In the genomic region with DNA sequence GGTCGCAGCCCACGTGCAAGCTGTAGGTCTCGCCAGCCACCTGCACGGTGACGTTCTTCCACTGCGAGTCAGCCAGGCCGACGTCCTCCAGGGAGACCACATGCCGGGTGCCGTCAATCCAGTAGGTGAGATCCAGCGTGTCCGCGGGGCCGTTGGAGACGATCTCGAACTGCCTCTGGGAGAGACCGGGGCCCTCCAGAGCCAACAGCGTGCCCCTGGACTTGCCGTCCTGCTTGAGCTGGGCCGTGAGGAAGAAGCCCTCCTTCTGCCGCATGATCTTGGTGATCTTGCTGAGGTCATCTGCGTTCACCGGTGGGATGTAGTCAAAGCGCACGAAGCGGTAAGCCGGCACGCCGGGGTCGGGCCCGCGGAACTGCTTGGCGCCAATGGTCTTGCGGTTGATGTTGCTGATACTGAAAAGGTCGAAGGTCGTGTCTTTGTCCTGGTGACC, we compare ENCODE assay signal across 16 cellular contexts. TPM values are rescaled to one million over a fixed set of nuclear protein-coding genes. Genes with fewer than 3 reads are reported as not detected.
"Had no signal": no experiment of that assay in that cellular context is flagged by ENCODE, and none has a peak within 500 bp of the region (broad histone marks: within the 10 kb centered on the region; RNA-seq: fewer than 3 reads in every experiment).

No MANE protein-coding gene starts in this region.

- H3K27ac ChIP-seq: colonic mucosa, gastroesophageal sphincter, heart right ventricle, neutrophil, upper lobe of right lung had no signal

- H3K4me3 ChIP-seq: colonic mucosa, gastroesophageal sphincter, heart right ventricle, upper lobe of right lung had no signal

- H3K36me3 ChIP-seq: colonic mucosa, neutrophil, upper lobe of right lung had no signal

- ATAC-seq: activated CD8-positive, alpha-beta memory T cell treated with anti-CD3 and anti-CD28 coated beads, Interleukin-2, amount 10 ng/mL, durations not matched to agents 7 days and 5 days; gastroesophageal sphincter; SK-N-SH treated with all-trans-retinoic acid at 6 μM for 48 hours; T-cell; upper lobe of right lung had no signal

- H3K9me3 ChIP-seq: colonic mucosa, gastroesophageal sphincter, heart right ventricle, neutrophil, thoracic aorta, upper lobe of right lung had no signal

- H3K4me1 ChIP-seq: colonic mucosa had no signal

- DNase-seq: activated B cell treated with CpG ODN at 0.5 μM for 24 hours; activated CD4-positive, alpha-beta memory T cell treated with anti-CD3 and anti-CD28 coated beads for 36 hours; activated CD4-positive, alpha-beta T cell treated with anti-CD3 and anti-CD28 coated beads for 4 hours; activated CD8-positive, alpha-beta memory T cell treated with anti-CD3 and anti-CD28 coated beads, Interleukin-2, amount 10 ng/mL, durations not matched to agents 7 days and 5 days; activated naive CD4-positive, alpha-beta T cell treated with Interleukin-2 at 50 U/mL for 16 hours; activated naive CD8-positive, alpha-beta T cell treated with anti-CD3 and anti-CD28 coated beads, Interleukin-2, amount 10 ng/mL, durations not matched to agents 7 days and 5 days; colonic mucosa; heart right ventricle; immature natural killer cell; natural killer cell; T-cell; upper lobe of right lung had no signal

RNA-seq across cellular contexts. Expression of a gene that starts 5.1 kb away (rescaled TPM):
- total RNA-seq: activated B cell treated with CpG ODN at 0.5 μM for 24 hours; activated CD4-positive, alpha-beta memory T cell treated with anti-CD3 and anti-CD28 coated beads for 36 hours; activated CD8-positive, alpha-beta memory T cell treated with anti-CD3 and anti-CD28 coated beads, Interleukin-2, amount 10 ng/mL, durations not matched to agents 7 days and 5 days; activated naive CD8-positive, alpha-beta T cell treated with anti-CD3 and anti-CD28 coated beads, Interleukin-2, amount 10 ng/mL, durations not matched to agents 7 days and 5 days; natural killer cell had no signal
